ENCODE assay signal across 9 cellular contexts in the genomic region with DNA sequence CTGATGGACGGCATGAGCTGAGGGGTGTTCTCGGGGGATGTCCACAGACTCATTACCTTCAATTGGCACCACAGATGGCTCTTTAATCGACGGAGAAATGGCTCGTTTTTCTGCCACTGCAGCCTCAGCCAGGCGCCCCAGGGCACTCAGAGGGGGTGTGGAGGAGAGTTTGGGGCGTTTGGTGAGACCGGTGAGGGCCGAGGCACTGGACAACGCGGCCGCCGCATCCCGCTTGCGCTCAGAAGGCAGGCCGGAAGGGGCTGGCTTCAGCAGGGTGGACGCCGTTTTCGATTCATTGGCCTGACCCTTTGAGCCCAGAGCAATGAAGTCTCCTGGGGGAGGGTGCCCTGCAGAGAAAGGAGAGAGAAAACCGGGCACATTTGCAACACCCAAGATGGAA. TPM values are rescaled to one million over a fixed set of nuclear protein-coding genes. Genes with fewer than 3 reads are reported as not detected.
DNase-seq lines count a peak whose midpoint lies in the region; ATAC-seq and TF ChIP-seq lines count a peak whose summit lies in the region.
"Had no signal": no experiment of that assay in that cellular context is flagged by ENCODE, and none has a peak within 500 bp of the region (broad histone marks: within the 10 kb centered on the region; RNA-seq: fewer than 3 reads in every experiment).

No MANE protein-coding gene starts in this region.

- ATAC-seq in GM19455 (IDR thresholded peaks at IDR 0.05; ENCODE audit: unreplicated experiment) (no peak), left colon (no peak), GM21381 (IDR thresholded peaks at IDR 0.05; ENCODE audit: unreplicated experiment) (no peak)

- H3F3A ChIP-seq in GM23248 (ENCODE audit: insufficient read depth) = peaks cover 4% of the 10 kb centered on the region; the same call in 1 of the 2 replicates

- H3K9ac ChIP-seq in GM23248 (peak overlapping the region; percentile 84), SK-N-MC (ENCODE audit: insufficient read length) (no peak overlapping the region)

- H4K20me1 ChIP-seq in GM23248 (ENCODE audit: insufficient read depth) = no peaks in the 10 kb centered on the region

- H3K27ac ChIP-seq in GM23248 = no peak overlapping the region
- no peak overlapping the region for H3K27ac ChIP-seq in SK-N-MC
- H3K27ac ChIP-seq in sigmoid colon = no peak overlapping the region

- H3K9me3 ChIP-seq in GM23248 (ENCODE audit: low read depth) = no peaks in the 10 kb centered on the region
- H3K9me3 ChIP-seq in SK-N-MC (ENCODE audit: low read depth, low read length) = no peaks in the 10 kb centered on the region
- no peaks in the 10 kb centered on the region for H3K9me3 ChIP-seq in sigmoid colon

- in situ Hi-C loops in GM23248 (cut with MboI) = no loop called here

- H3K36me3 ChIP-seq in GM23248 (ENCODE audit: low read depth) = no peaks in the 10 kb centered on the region
- H3K36me3 ChIP-seq in SK-N-MC (ENCODE audit: insufficient read depth, low read length) = peaks cover 19% of the 10 kb centered on the region; the same call in 1 of the 2 replicates
- H3K36me3 ChIP-seq in sigmoid colon = peaks cover 29 to 50% (median 37%) of the 10 kb centered on the region in 4 donors

- intact Hi-C loops in sigmoid colon (cut with DNase I) = no loop called here
- intact Hi-C loops in left colon (cut with DNase I, micrococcal nuclease) = no loop called here

- H3K4me1 ChIP-seq in GM23248 (ENCODE audit: insufficient read depth) = no peaks in the 10 kb centered on the region; the same call in 1 of the 2 replicates
- H3K4me1 ChIP-seq in sigmoid colon = peaks cover 0 to 31% (median 27%) of the 10 kb centered on the region in 4 donors

- DNase-seq in GM23248 = no peak
- DNase-seq in SK-N-MC (ENCODE audit: low read depth, low spot score) = no peak
- no peak for DNase-seq in fibroblast of mammary gland (ENCODE audit: low read depth)
- no peak for DNase-seq in sigmoid colon
- no peak for DNase-seq in EL
- no peak for DNase-seq in left colon
- DNase-seq: NCI-H146 had no signal

- no peak for TF ChIP-seq EP300 in sigmoid colon (IDR thresholded peaks at IDR 0.05)

- TF ChIP-seq CTCF in fibroblast of mammary gland (conservative IDR thresholded peaks at IDR 0.05; ENCODE audit: control insufficient read depth, insufficient read depth, low read depth, low read length) = no peak
- no peak for TF ChIP-seq CTCF in sigmoid colon (IDR thresholded peaks at IDR 0.05)

- H3K27me3 ChIP-seq in GM23248 (replicated peaks; ENCODE audit: insufficient read depth) = no peaks in the 10 kb centered on the region
- H3K27me3 ChIP-seq in sigmoid colon = no peaks in the 10 kb centered on the region

- no peak for TF ChIP-seq POLR2A in sigmoid colon (IDR thresholded peaks at IDR 0.05)

- H3K9me2 ChIP-seq in GM23248 (ENCODE audit: insufficient read depth) = no peaks in the 10 kb centered on the region

- H3K4me3 ChIP-seq in GM23248 (peak overlapping the region; percentile 88), SK-N-MC (peak overlapping the region; percentile 82), fibroblast of mammary gland (ENCODE audit: control insufficient read depth, low read depth, low read length) (peak overlapping the region; percentile 73), sigmoid colon (peak overlapping the region; percentile 80 to 100 (median 96))

- peaks cover 39% of the 10 kb centered on the region for H3K79me2 ChIP-seq in GM23248 (ENCODE audit: insufficient read depth)

- peak overlapping the region; percentile 90 for H3K4me2 ChIP-seq in GM23248 (ENCODE audit: unreplicated experiment)

- H2AFZ ChIP-seq in GM23248 = no peak overlapping the region

- WGBS in GM23248 (ENCODE audit: low coverage in 1 of 2, low lambda C conversion rate in 2 of 2, missing lambda C conversion rate in 2 of 2), 2 experiments = 84% methylated on average over 17 to 20 of the region's 20 CpGs
- 92 to 93% methylated on average over 20 of the region's 20 CpGs for WGBS in sigmoid colon, 2 donors

RNA-seq across cellular contexts. Expression of a gene that starts 1.3 kb away (rescaled TPM):
- 44.4 and 44.7 TPM in 2 replicates for total RNA-seq in GM23248 (2014; rRNA removed; shearing (Covaris generic))
- polyA plus RNA-seq in GM23248 (2016; fragmentation: Nextera tagmentation; extraction: Ambion mirVana) (24.8 and 25.4 TPM in 2 replicates), sigmoid colon (10 to 100 TPM; 16.2 to 78.3 (median 22.9) TPM)
- total RNA-seq in sigmoid colon (10 to 100 TPM; 18.9 to 35.7 (median 26.2) TPM), left colon (10 to 100 TPM; 67.7 to 67.8 TPM)

RNA-seq across cellular contexts. Expression of a gene that starts 27.7 kb away (rescaled TPM):
- total RNA-seq in GM23248 (2014; rRNA removed; shearing (Covaris generic)) = 35.0 and 45.9 TPM in 2 replicates
- polyA plus RNA-seq in GM23248 (2016; fragmentation: Nextera tagmentation; extraction: Ambion mirVana) (3.5 and 3.8 TPM in 2 replicates), sigmoid colon (10 to 100 TPM; 34.8 to 43.0 (median 42.1) TPM)
- total RNA-seq in sigmoid colon (10 to 100 TPM; 22.1 to 57.6 (median 42.5) TPM), left colon (10 to 100 TPM; 42.9 to 45.8 TPM)

RNA-seq across cellular contexts. Expression of a gene that starts 43.6 kb away (rescaled TPM):
- 10.6 and 12.2 TPM in 2 replicates for total RNA-seq in GM23248 (2014; rRNA removed; shearing (Covaris generic))
- polyA plus RNA-seq in GM23248 (2016; fragmentation: Nextera tagmentation; extraction: Ambion mirVana) (6.4 and 7.5 TPM in 2 replicates), sigmoid colon (10 to 100 TPM; 30.7 to 86.2 (median 39.6) TPM)
- total RNA-seq in sigmoid colon (10 to 100 TPM in 3 of 4 donors, 1 to 10 TPM in 1; 8.4 to 31.6 (median 18.9) TPM), left colon (10 to 100 TPM; 68.6 to 83.2 TPM)

RNA-seq across cellular contexts. Expression of a gene that starts 53.2 kb away (rescaled TPM):
- not detected in 2 replicates for total RNA-seq in GM23248 (2014; rRNA removed; shearing (Covaris generic))
- polyA plus RNA-seq in GM23248 (2016; fragmentation: Nextera tagmentation; extraction: Ambion mirVana) (not detected in 2 replicates), sigmoid colon (10 to 100 TPM in 2 of 3 donors, 1 to 10 TPM in 1; 8.4 to 60.3 (median 10.2) TPM)
- total RNA-seq in sigmoid colon (under 1 TPM in 1 of 4 donors, not detected in 3; 0.28 TPM), left colon (10 to 100 TPM; 57.6 to 58.3 TPM)
